17 cellular contexts compared by ENCODE assay signal in genomic region chr19:51457351-51458013, GRCh38.
DNase-seq lines count a peak whose midpoint lies in the region; ATAC-seq lines count a peak whose summit lies in the region.
"Had no signal": no experiment of that assay in that cellular context is flagged by ENCODE, and none has a peak within 500 bp of the region (broad histone marks: within the 10 kb centered on the region; RNA-seq: fewer than 3 reads in every experiment).

No MANE protein-coding gene starts in this region.

- H3K4me3 Mint-ChIP-seq in stimulated activated naive CD8-positive, alpha-beta T cell treated with anti-CD3 and anti-CD28 coated beads, Interleukin-15, amount 100 ng/mL, for 72 hours = no peak overlapping the region

- H3K9ac ChIP-seq in duodenal mucosa (ENCODE audit: low read depth in 1 of 2, low read length in 2 of 2) = no peak overlapping the region
- H3K9ac ChIP-seq in rectal smooth muscle tissue (ENCODE audit: low read length) = peak overlapping the region; percentile 21

- DNase-seq in stimulated activated naive CD8-positive, alpha-beta T cell treated with anti-CD3 and anti-CD28 coated beads, Interleukin-15, amount 100 ng/mL, for 72 hours = no peak
- DNase-seq in stimulated activated naive CD8-positive, alpha-beta T cell treated with anti-CD3 and anti-CD28 coated beads, Interleukin-15, Interleukin-2, amounts not matched to agents 100 U/mL and 50 U/mL, for 24 hours = no peak
- DNase-seq in SW480 (ENCODE audit: low spot score) (no peak), NCI-H2107 treated with DMSO at 0.1 percent for 48 hours (lab: John Stamatoyannopoulos, UW; ENCODE audit: unreplicated experiment) (no peak), SIG-M5 treated with dmso at 0.1 percent for 504 hours (lab: John Stamatoyannopoulos, UW; ENCODE audit: unreplicated experiment) (no peak), Ammon's horn (ENCODE audit: low spot score) (no peak)
- DNase-seq: CD8-positive, alpha-beta memory T cell; NCI-H1105 treated with DMSO at 0.1 percent for 48 hours; NCI-H187 treated with DMSO at 0.1 percent for 48 hours; NCI-H2171; NCI-H526; PC-3; SIG-M5 had no signal

- H3K4me1 Mint-ChIP-seq in stimulated activated naive CD8-positive, alpha-beta T cell treated with anti-CD3 and anti-CD28 coated beads, Interleukin-15, amount 100 ng/mL, for 72 hours = no peaks in the 10 kb centered on the region

- H3K27ac ChIP-seq in duodenal mucosa (ENCODE audit: low read depth, low read length) (peak overlapping the region; percentile 10), rectal smooth muscle tissue (ENCODE audit: low read depth, low read length) (no peak overlapping the region)
- H3K27ac ChIP-seq: RWPE1 had no signal

- peak overlapping the region in 1 of 2 donors; percentile 16 for H3K4me3 ChIP-seq in duodenal mucosa (ENCODE audit: low read depth in 1 of 2, low read length in 2 of 2)
- no peak overlapping the region for H3K4me3 ChIP-seq in rectal smooth muscle tissue (ENCODE audit: low read length)
- H3K4me3 ChIP-seq: K562 had no signal

- no peaks in the 10 kb centered on the region for H3K9me3 ChIP-seq in duodenal mucosa (ENCODE audit: control insufficient read depth in 1 of 2, low read length in 2 of 2)

- peak overlapping the region; percentile 4 to 36 for H3K27ac Mint-ChIP-seq in stimulated activated naive CD8-positive, alpha-beta T cell treated with anti-CD3 and anti-CD28 coated beads, Interleukin-15, amount 100 ng/mL, for 72 hours
- H3K27ac Mint-ChIP-seq: CD8-positive, alpha-beta memory T cell had no signal

- H3K27me3 Mint-ChIP-seq in stimulated activated naive CD8-positive, alpha-beta T cell treated with anti-CD3 and anti-CD28 coated beads, Interleukin-15, amount 100 ng/mL, for 72 hours = peaks cover 67% of the 10 kb centered on the region

- H3K27me3 ChIP-seq in duodenal mucosa (ENCODE audit: control insufficient read depth in 1 of 2, insufficient read depth in 2 of 2, low read length in 2 of 2) = peaks cover under 1 to 7% of the 10 kb centered on the region in 2 donors
- H3K27me3 ChIP-seq in rectal smooth muscle tissue (ENCODE audit: control insufficient read depth, insufficient read depth, low read length) = no peaks in the 10 kb centered on the region

- peaks cover 0 to 9% of the 10 kb centered on the region in 2 donors for H3K4me1 ChIP-seq in duodenal mucosa (ENCODE audit: control insufficient read depth in 1 of 2, insufficient read depth in 2 of 2, low read length in 2 of 2)
- H3K4me1 ChIP-seq in rectal smooth muscle tissue (ENCODE audit: control insufficient read depth, insufficient read depth, low read length) = no peaks in the 10 kb centered on the region

- H3K9me3 Mint-ChIP-seq in stimulated activated naive CD8-positive, alpha-beta T cell treated with anti-CD3 and anti-CD28 coated beads, Interleukin-15, amount 100 ng/mL, for 72 hours = no peaks in the 10 kb centered on the region

- H3K36me3 ChIP-seq in duodenal mucosa (ENCODE audit: control insufficient read depth in 1 of 2, insufficient read depth in 2 of 2, low read length in 2 of 2) (no peaks in the 10 kb centered on the region), rectal smooth muscle tissue (ENCODE audit: control insufficient read depth, insufficient read depth, low read length) (no peaks in the 10 kb centered on the region)

- ATAC-seq in stimulated activated naive CD8-positive, alpha-beta T cell treated with anti-CD3 and anti-CD28 coated beads, Interleukin-15, amount 100 ng/mL, for 72 hours = no peak
- no peak for ATAC-seq in stimulated activated naive CD8-positive, alpha-beta T cell treated with anti-CD3 and anti-CD28 coated beads, Interleukin-15, Interleukin-2, amounts not matched to agents 100 U/mL and 50 U/mL, for 24 hours
- ATAC-seq: K562, PC-3 had no signal
